28 cellular contexts compared by ENCODE assay signal in the genomic region with DNA sequence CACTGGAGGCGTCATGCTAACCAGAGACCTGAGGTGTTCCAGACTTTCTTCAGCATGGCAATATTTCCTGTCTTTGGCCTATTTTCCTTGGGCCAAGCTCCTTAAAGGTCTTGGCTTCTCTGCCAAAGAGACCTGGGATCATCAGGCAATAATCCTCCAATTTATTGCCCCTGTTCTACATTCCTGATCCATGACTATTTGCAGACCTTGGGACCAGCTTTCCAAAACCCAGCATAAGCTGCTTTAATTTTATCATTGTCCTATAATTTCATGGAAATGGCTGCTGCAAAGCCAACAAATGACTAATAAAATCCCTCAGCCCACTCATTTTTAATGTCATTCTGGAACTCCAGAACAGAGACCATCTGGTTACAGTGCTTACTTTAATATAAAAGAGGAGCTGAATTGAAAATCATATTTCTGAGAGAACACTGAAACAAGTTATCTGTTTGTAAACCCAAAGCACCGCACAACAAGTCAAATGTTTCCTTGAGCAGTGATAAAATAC.
"Had no signal": no experiment of that assay in that cellular context is flagged by ENCODE, and none has a peak within 500 bp of the region (broad histone marks: within the 10 kb centered on the region; RNA-seq: fewer than 3 reads in every experiment).

No MANE protein-coding gene starts in this region.

- DNase-seq: activated CD4-positive, alpha-beta memory T cell treated with anti-CD3 and anti-CD28 coated beads, Interleukin-2, amount 10 ng/mL, durations not matched to agents 7 days and 5 days; activated CD4-positive, alpha-beta T cell treated with anti-CD3 and anti-CD28 coated beads, Interleukin-2, amount 10 ng/mL, durations not matched to agents 7 days and 5 days; activated CD4-positive, CD25-positive, alpha-beta regulatory T cell treated with anti-CD3 and anti-CD28 coated beads, Interleukin-2, amount 50 U/mL, for 72 hours; activated CD8-positive, alpha-beta memory T cell treated with anti-CD3 and anti-CD28 coated beads, Interleukin-2, amount 50 U/mL, for 48 hours; activated gamma-delta T cell; activated naive CD4-positive, alpha-beta T cell treated with anti-CD3 and anti-CD28 coated beads, Interleukin-2, amount 10 ng/mL, durations not matched to agents 7 days and 5 days; activated naive CD8-positive, alpha-beta T cell treated with anti-CD3 and anti-CD28 coated beads, Interleukin-2, amount 10 ng/mL, durations not matched to agents 7 days and 5 days; activated T-cell treated with anti-CD3 and anti-CD28 coated beads, Interleukin-2, amount 50 U/mL, for 24 hours; cortex of kidney; effector memory CD8-positive, alpha-beta T cell; erythroblast; foreskin melanocyte; islet precursor cell; mammary epithelial cell; naive B cell; nephron progenitor cell; ovary; stimulated activated CD4-positive, alpha-beta T cell treated with anti-CD3 and anti-CD28 coated beads, Interleukin-1b, Interleukin-23, amount 100 ng/mL, for 48 hours; stimulated activated CD4-positive, alpha-beta T cell treated with anti-CD3 and anti-CD28 coated beads, Interleukin-4, amount 100 ng/mL, for 4 hours; stimulated activated CD8-positive, alpha-beta memory T cell treated with anti-CD3 and anti-CD28 coated beads, Interleukin-4, amount 100 ng/mL, for 48 hours; stimulated activated naive CD8-positive, alpha-beta T cell treated with anti-CD3 and anti-CD28 coated beads, Interleukin-15, amount 100 ng/mL, for 72 hours; substantia nigra; T-helper 2 cell; uterus had no signal

- H3K4me3 ChIP-seq: ascending aorta, ovary, smooth muscle cell, uterus had no signal

- H3K9me3 ChIP-seq: ascending aorta, ovary, uterus had no signal

- H3K36me3 ChIP-seq: ascending aorta, ovary, uterus had no signal

- H3K4me1 ChIP-seq: ascending aorta, uterus had no signal

- ATAC-seq: effector memory CD8-positive, alpha-beta T cell; sciatic nerve; stimulated activated memory B cell treated with anti-CD40 and anti-IgM and Interleukin-4, amounts not matched to agents 10 μg/mL and 1 μg/mL and 100 μg/mL, for 72 hours; stimulated activated naive CD8-positive, alpha-beta T cell treated with anti-CD3 and anti-CD28 coated beads, Interleukin-15, amount 100 ng/mL, for 72 hours had no signal

- H3K27ac ChIP-seq: ascending aorta, ovary, uterus had no signal

- H3K4me2 ChIP-seq: smooth muscle cell had no signal

- H3K27me3 ChIP-seq: ascending aorta, ovary, uterus had no signal
